Comparison of ENCODE assay signal across 11 cellular contexts in genomic region chr12:51683763-51684357, GRCh38.
DNase-seq lines count a peak whose midpoint lies in the region; ATAC-seq and TF ChIP-seq lines count a peak whose summit lies in the region.
"Had no signal": no experiment of that assay in that cellular context is flagged by ENCODE, and none has a peak within 500 bp of the region (broad histone marks: within the 10 kb centered on the region; RNA-seq: fewer than 3 reads in every experiment).

No MANE protein-coding gene starts in this region.

- ATAC-seq in HG02571 (IDR thresholded peaks at IDR 0.05; ENCODE audit: unreplicated experiment) (no peak), GM19023 (IDR thresholded peaks at IDR 0.05; ENCODE audit: unreplicated experiment) (no peak)

- no peaks in the 10 kb centered on the region for H3K4me1 ChIP-seq in PC-9 (replicated peaks; ENCODE audit: insufficient read depth)

- H3K4me3 ChIP-seq in foreskin fibroblast (ENCODE audit: low read depth in 1 of 2, low read length in 2 of 2) = no peak overlapping the region
- no peak overlapping the region for H3K4me3 ChIP-seq in PC-9

- no peak overlapping the region for H3K4me2 ChIP-seq in PC-9

- CTCF ChIA-PET in PC-9 (lab: Charles Lee) = no interaction called here

- H3K79me2 ChIP-seq in PC-9 (ENCODE audit: low read depth) = no peaks in the 10 kb centered on the region

- DNase-seq in HCEC 1CT (peak; percentile 61), SW480 (ENCODE audit: low spot score) (peak; percentile 20), foreskin fibroblast (peak; percentile 56 to 84), stromal cell of bone marrow (ENCODE audit: low read depth) (peak; percentile 75), PC-9 (no peak)
- DNase-seq: brain microvascular endothelial cell, MV-4-11, SHP77 had no signal

- no peaks in the 10 kb centered on the region for H3K36me3 ChIP-seq in PC-9 (ENCODE audit: low read depth)
- H3K36me3 ChIP-seq: brain microvascular endothelial cell had no signal

- TF ChIP-seq CTCF in foreskin fibroblast (IDR thresholded peaks at IDR 0.05; ENCODE audit: low read depth, low read length) = no peak
- TF ChIP-seq CTCF in PC-9 (conservative IDR thresholded peaks at IDR 0.05) = no peak

- intact Hi-C loops in PC-9 (cut with micrococcal nuclease; ENCODE audit: unreplicated experiment) = no loop called here

- H3K9me2 ChIP-seq in PC-9 (ENCODE audit: insufficient read depth) = no peaks in the 10 kb centered on the region

- no peak overlapping the region for H3K27ac ChIP-seq in PC-9
- H3K27ac ChIP-seq: brain microvascular endothelial cell, parathyroid adenoma had no signal

- no TSS peak for BruUV-seq in PC-9 (replicated peaks; lab: Mats Ljungman, UMichigan)

- no peaks in the 10 kb centered on the region for H4K20me1 ChIP-seq in PC-9 (ENCODE audit: insufficient read depth)

- H3F3A ChIP-seq in PC-9 (ENCODE audit: insufficient read depth, low read depth) = no peaks in the 10 kb centered on the region

- H3K9me3 ChIP-seq in PC-9 (ENCODE audit: insufficient read depth, low read depth) = no peaks in the 10 kb centered on the region

- POLR2A ChIA-PET in PC-9 (lab: Charles Lee; ENCODE audit: unreplicated experiment) = no interaction called here

- H2AFZ ChIP-seq in PC-9 = no peak overlapping the region
- H2AFZ ChIP-seq: parathyroid adenoma had no signal

- H3K27me3 ChIP-seq in PC-9 (ENCODE audit: insufficient read depth, low read depth) = peaks cover 47% of the 10 kb centered on the region
- H3K27me3 ChIP-seq: brain microvascular endothelial cell had no signal

Comparison
In these comparisons a context has a peak if more than half of its experiments do, and no peak if none do; other contexts are left out.
1. DNase-seq: peak in HCEC 1CT (single experiment), SW480 (single experiment), foreskin fibroblast (2 of 2) and stromal cell of bone marrow (single experiment); none in PC-9 (0 of 2).